Comparison of ENCODE assay signal across 1 cellular context in the genomic region with DNA sequence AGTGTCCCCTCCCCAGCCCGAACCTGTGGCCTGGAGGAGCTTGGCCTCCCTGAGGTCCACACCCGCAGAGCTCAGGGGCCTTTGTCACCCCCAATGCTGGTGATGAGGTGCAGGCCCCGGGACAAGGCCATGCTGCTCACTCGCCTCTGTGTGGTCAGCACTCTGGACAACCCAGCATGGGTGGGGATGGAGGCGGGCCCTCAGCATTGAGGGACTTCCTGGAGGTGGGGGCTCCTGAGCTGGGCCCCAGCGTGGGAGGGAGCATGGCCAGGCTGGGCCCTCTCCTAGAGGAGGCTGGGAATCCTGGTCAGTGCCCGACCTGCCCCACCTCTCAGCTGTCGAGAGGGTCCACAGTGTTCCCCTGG.
TF ChIP-seq lines count a peak whose summit lies in the region.

No MANE protein-coding gene starts in this region.

TF ChIP-seq in H1, 55 proteins besides CTCF, POLR2A, EP300 and RAD21:
- TF ChIP-seq SIX5 (IDR thresholded peaks at IDR 0.05; ENCODE audit: low read depth, low read length) (no peak), BCL11A (IDR thresholded peaks at IDR 0.05; ENCODE audit: low read depth in 2 of 2, low read length in 2 of 2) (no peak), TCF12 (IDR thresholded peaks at IDR 0.05; ENCODE audit: low read depth, low read length) (no peak), CHD2 (IDR thresholded peaks at IDR 0.05; ENCODE audit: low read length) (no peak), KDM1A (IDR thresholded peaks at IDR 0.05; ENCODE audit: borderline replicate concordance, low read length) (no peak), SP1 (IDR thresholded peaks at IDR 0.05; ENCODE audit: low read depth, low read length) (no peak), YY1 (IDR thresholded peaks at IDR 0.05; ENCODE audit: low read depth, low read length) (no peak), KDM4A (IDR thresholded peaks at IDR 0.05; ENCODE audit: low read depth, low read length, severe bottlenecking) (no peak), CBX8 (IDR thresholded peaks at IDR 0.05; ENCODE audit: borderline replicate concordance, low read depth, low read length) (no peak), SAP30 (IDR thresholded peaks at IDR 0.05; ENCODE audit: insufficient read depth, insufficient replicate concordance, low read length) (no peak), KDM5A (IDR thresholded peaks at IDR 0.05; ENCODE audit: low read length) (no peak), JUND (IDR thresholded peaks at IDR 0.05; ENCODE audit: low read length) (no peak), PHF8 (conservative IDR thresholded peaks at IDR 0.05; ENCODE audit: low read depth, low read length) (no peak), ASH2L (IDR thresholded peaks at IDR 0.05; ENCODE audit: low read length) (no peak), JUN (IDR thresholded peaks at IDR 0.05; ENCODE audit: low read depth, low read length) (no peak), TEAD4 (IDR thresholded peaks at IDR 0.05; ENCODE audit: low read depth, low read length) (no peak), HDAC2 (IDR thresholded peaks at IDR 0.05; ENCODE audit: borderline replicate concordance in 1 of 2, low read depth in 2 of 2, low read length in 2 of 2) (no peak), RBBP5 (IDR thresholded peaks at IDR 0.05; ENCODE audit: borderline replicate concordance, low read depth, low read length) (no peak), TAF7 (optimal IDR thresholded peaks at IDR 0.05; ENCODE audit: borderline replicate concordance, low read depth, low read length) (no peak), BRCA1 (IDR thresholded peaks at IDR 0.05; ENCODE audit: low read depth, low read length) (no peak)
TF ChIP-seq in H1: peak in this region for 0.
